1 cellular context compared by ENCODE assay signal in genomic region chr6:33014841-33015634, GRCh38.
TF ChIP-seq lines count a peak whose summit lies in the region.

No MANE protein-coding gene starts in this region.

TF ChIP-seq in H1, 55 proteins besides CTCF, POLR2A, EP300 and RAD21:
- TF ChIP-seq RFX5 (IDR thresholded peaks at IDR 0.05; ENCODE audit: borderline replicate concordance, low read depth, low read length) (peak; percentile 42; the same call in 1 of the 2 replicates), RBBP5 (IDR thresholded peaks at IDR 0.05; ENCODE audit: borderline replicate concordance, low read depth, low read length) (no peak)
